In the genomic region with DNA sequence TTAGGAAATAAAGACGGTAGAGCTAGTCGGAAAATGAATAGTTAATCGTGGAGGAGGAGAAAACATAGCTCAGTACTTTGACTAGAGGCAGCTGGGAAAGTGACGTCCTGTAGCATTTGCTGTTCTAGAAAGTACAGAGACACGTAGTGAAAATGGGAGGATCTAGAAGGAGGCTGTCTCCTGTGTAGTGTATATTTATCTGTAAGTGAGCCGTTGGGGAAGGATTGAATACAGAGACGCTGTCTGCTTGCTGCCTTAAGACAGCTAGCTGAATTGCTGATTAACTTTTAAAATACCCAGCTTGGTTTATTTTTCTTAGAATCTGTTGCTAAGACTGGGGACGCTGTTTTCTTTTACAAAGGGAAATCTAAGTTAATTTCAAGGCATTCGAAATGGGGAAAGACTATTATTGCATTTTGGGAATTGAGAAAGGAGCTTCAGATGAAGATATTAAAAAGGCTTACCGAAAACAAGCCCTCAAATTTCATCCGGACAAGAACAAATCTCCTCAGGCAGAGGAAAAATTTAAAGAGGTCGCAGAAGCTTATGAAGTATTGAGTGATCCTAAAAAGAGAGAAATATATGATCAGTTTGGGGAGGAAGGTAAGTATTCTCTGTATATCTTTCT, we compare ENCODE assay signal across 8 cellular contexts. TPM values are rescaled to one million over a fixed set of nuclear protein-coding genes. Genes with fewer than 3 reads are reported as not detected.
DNase-seq lines count a peak whose midpoint lies in the region; ATAC-seq and TF ChIP-seq lines count a peak whose summit lies in the region.

A gene (plus strand): TSS at position 221 of the 628 bp plus-strand sequence. CDS start 172 bp downstream, at position 393.

- intact Hi-C loops in activated CD4-positive, alpha-beta T cell treated with anti-CD3 and anti-CD28 coated beads, Interleukin-2, amount 10 ng/mL, durations not matched to agents 24 days and 14 days (cut with micrococcal nuclease): loop anchor here (1.0 to 10.0 kb wide), 9 partner anchors 26 to 1037 kb away; a partner anchor contains a TSS
- intact Hi-C loops in lower lobe of right lung (cut with DNase I): no loop called here

- H3K36me3 ChIP-seq in effector memory CD4-positive, alpha-beta T cell (ENCODE audit: control insufficient read depth, insufficient read depth, low read length): no peaks in the 10 kb centered on the region
- no peaks in the 10 kb centered on the region for H3K36me3 ChIP-seq in lower lobe of right lung

- no peaks in the 10 kb centered on the region for H3K9me3 Mint-ChIP-seq in activated CD4-positive, alpha-beta T cell treated with anti-CD3 and anti-CD28 coated beads, Interleukin-2, amount 10 ng/mL, durations not matched to agents 24 days and 14 days

- no peak for TF ChIP-seq CTCF in lower lobe of right lung (IDR thresholded peaks at IDR 0.05)

- H3K9me3 ChIP-seq in effector memory CD4-positive, alpha-beta T cell (ENCODE audit: control insufficient read depth, low read length): no peaks in the 10 kb centered on the region
- no peaks in the 10 kb centered on the region for H3K9me3 ChIP-seq in lower lobe of right lung

- peaks cover 29% of the 10 kb centered on the region for H3K4me1 Mint-ChIP-seq in activated CD4-positive, alpha-beta T cell treated with anti-CD3 and anti-CD28 coated beads, Interleukin-2, amount 10 ng/mL, durations not matched to agents 24 days and 14 days

- peak within 1 kb of the TSS; percentile 98 for H3K27ac Mint-ChIP-seq in activated CD4-positive, alpha-beta T cell treated with anti-CD3 and anti-CD28 coated beads, Interleukin-2, amount 10 ng/mL, durations not matched to agents 24 days and 14 days

- ATAC-seq in HG02973 (IDR thresholded peaks at IDR 0.05; ENCODE audit: unreplicated experiment) (peak; percentile 98), lower lobe of right lung (peak; percentile 99)

- H3K27ac ChIP-seq in effector memory CD4-positive, alpha-beta T cell (ENCODE audit: insufficient read depth, low read length, poor library complexity, severe bottlenecking): peak within 1 kb of the TSS; percentile 93
- peak within 1 kb of the TSS; percentile 89 for H3K27ac ChIP-seq in lower lobe of right lung

- peaks cover 2% of the 10 kb centered on the region for H3K27me3 Mint-ChIP-seq in activated CD4-positive, alpha-beta T cell treated with anti-CD3 and anti-CD28 coated beads, Interleukin-2, amount 10 ng/mL, durations not matched to agents 24 days and 14 days

- H3K27me3 ChIP-seq in effector memory CD4-positive, alpha-beta T cell (replicated peaks; ENCODE audit: control insufficient read depth, insufficient read depth, low read length, poor library complexity, severe bottlenecking): no peaks in the 10 kb centered on the region
- H3K27me3 ChIP-seq in lower lobe of right lung (ENCODE audit: low read depth): no peaks in the 10 kb centered on the region

- no peaks in the 10 kb centered on the region for H3K36me3 Mint-ChIP-seq in activated CD4-positive, alpha-beta T cell treated with anti-CD3 and anti-CD28 coated beads, Interleukin-2, amount 10 ng/mL, durations not matched to agents 24 days and 14 days (ENCODE audit: low read depth)

- no peaks in the 10 kb centered on the region for H3K4me1 ChIP-seq in effector memory CD4-positive, alpha-beta T cell (ENCODE audit: control insufficient read depth, insufficient read depth, low read length, poor library complexity, severe bottlenecking)
- H3K4me1 ChIP-seq in lower lobe of right lung: peaks cover 11% of the 10 kb centered on the region

- peak within 1 kb of the TSS; percentile 89 for H3K4me3 Mint-ChIP-seq in activated CD4-positive, alpha-beta T cell treated with anti-CD3 and anti-CD28 coated beads, Interleukin-2, amount 10 ng/mL, durations not matched to agents 24 days and 14 days

- peak within 1 kb of the TSS; percentile 68 for H3K4me3 ChIP-seq in effector memory CD4-positive, alpha-beta T cell (ENCODE audit: insufficient read depth, low read depth, low read length, poor library complexity, severe bottlenecking)
- peak within 1 kb of the TSS; percentile 63 for H3K4me3 ChIP-seq in lower lobe of right lung

- DNase-seq in activated CD8-positive, alpha-beta memory T cell treated with anti-CD3 and anti-CD28 coated beads for 1 hour (ENCODE audit: extremely low read depth in 1 of 2, low read depth in 1 of 2): peak; percentile 13 to 30
- no peak for DNase-seq in activated CD8-positive, alpha-beta memory T cell treated with anti-CD3 and anti-CD28 coated beads, Interleukin-2, amount 50 U/mL, for 48 hours
- DNase-seq in NCI-H460 (ENCODE audit: extremely low read depth, low read depth): peak; percentile 96
- peak; percentile 93 for DNase-seq in activated CD4-positive, alpha-beta T cell treated with anti-CD3 and anti-CD28 coated beads, Interleukin-2, amount 10 ng/mL, durations not matched to agents 24 days and 14 days
- DNase-seq in effector memory CD4-positive, alpha-beta T cell: peak; percentile 40 to 68 (median 47)
- no peak for DNase-seq in lower lobe of right lung
- DNase-seq in stimulated activated CD4-positive, alpha-beta T cell treated with anti-CD3 and anti-CD28 coated beads, TNF-alpha, amount 100 ng/mL, for 4 hours (ENCODE audit: low read depth in 3 of 3): peak in 2 of 3 experiments; percentile 8 to 41

RNA-seq across cellular contexts. Expression of the gene that starts here (rescaled TPM):
- total RNA-seq in NCI-H460 (2014; rRNA removed; shearing (Covaris generic)): 20.8 and 22.5 TPM in 2 replicates
- 19.3 and 23.2 TPM in 2 replicates for polyA plus RNA-seq in NCI-H460 (2014; cell fraction: nucleus; rRNA removed)
- 10.3 and 11.0 TPM in 2 replicates for total RNA-seq in activated CD4-positive, alpha-beta T cell treated with anti-CD3 and anti-CD28 coated beads, Interleukin-2, amount 10 ng/mL, durations not matched to agents 24 days and 14 days
- 29.0 TPM for total RNA-seq in lower lobe of right lung

Comparison
In these comparisons a context has a peak if more than half of its experiments do, and no peak if none do; other contexts are left out.
1. DNase-seq: peak in activated CD8-positive, alpha-beta memory T cell treated with anti-CD3 and anti-CD28 coated beads for 1 hour (2 of 2), NCI-H460 (single experiment), activated CD4-positive, alpha-beta T cell treated with anti-CD3 and anti-CD28 coated beads, Interleukin-2, amount 10 ng/mL, durations not matched to agents 24 days and 14 days (single experiment), effector memory CD4-positive, alpha-beta T cell (3 of 3) and stimulated activated CD4-positive, alpha-beta T cell treated with anti-CD3 and anti-CD28 coated beads, TNF-alpha, amount 100 ng/mL, for 4 hours (2 of 3); none in activated CD8-positive, alpha-beta memory T cell treated with anti-CD3 and anti-CD28 coated beads, Interleukin-2, amount 50 U/mL, for 48 hours (single experiment) and lower lobe of right lung (single experiment).